Comparison of ENCODE assay signal across 8 cellular contexts in genomic region chr10:124745678-124746077, GRCh38. TPM values are rescaled to one million over a fixed set of nuclear protein-coding genes. Genes with fewer than 3 reads are reported as not detected.
DNase-seq lines count a peak whose midpoint lies in the region; ATAC-seq and TF ChIP-seq lines count a peak whose summit lies in the region.

No MANE protein-coding gene starts in this region.

- no peak overlapping the region for H2AFZ ChIP-seq in PC-9

- in situ Hi-C loops in ACHN (cut with HindIII; ENCODE audit: low pct_ligation_motif_present, low pct_unique_long_range_greater_than_20kb, low sequenced_read_pairs) = no loop called here

- H3K79me2 ChIP-seq in PC-9 (ENCODE audit: low read depth) = peaks cover 11% of the 10 kb centered on the region

- 21 to 30% (median 22%) methylated on average over 3 of the region's 3 CpGs for WGBS in ovary, 3 donors

- TF ChIP-seq EP300 in ovary (IDR thresholded peaks at IDR 0.05) = no peak

- H3K36me3 ChIP-seq in PC-9 (ENCODE audit: low read depth) (no peaks in the 10 kb centered on the region), ovary (no peaks in the 10 kb centered on the region)

- H3K27ac ChIP-seq in PC-9 (peak overlapping the region; percentile 68), epithelial cell of prostate (peak overlapping the region; percentile 88), ovary (peak overlapping the region in 1 of 2 donors; percentile 78)

- peaks cover 20% of the 10 kb centered on the region for H3F3A ChIP-seq in PC-9 (ENCODE audit: insufficient read depth, low read depth)

- H3K27me3 ChIP-seq in PC-9 (ENCODE audit: insufficient read depth, low read depth) (no peaks in the 10 kb centered on the region), ovary (no peaks in the 10 kb centered on the region)

- H4K20me1 ChIP-seq in PC-9 (ENCODE audit: insufficient read depth) = peaks cover 5% of the 10 kb centered on the region

- CTCF ChIA-PET in PC-9 (lab: Charles Lee) = interaction anchor here (0.6 to 1.3 kb wide), 4 partner anchors 40 to 212 kb away, joined by 3 to 5 read pairs (median 3); no protein-coding TSS in a partner anchor

- H3K4me3 ChIP-seq in PC-9 = peak overlapping the region; percentile 46; the same call in 1 of the 2 replicates
- no peak overlapping the region for H3K4me3 ChIP-seq in ovary

- BruUV-seq in PC-9 (replicated peaks; lab: Mats Ljungman, UMichigan) = no TSS peak

- intact Hi-C loops in PC-9 (cut with micrococcal nuclease; ENCODE audit: unreplicated experiment) = loop anchor here (2.0 to 10.0 kb wide), 3 partner anchors 331 to 751 kb away; partner anchors contain the start of gene OAT
- intact Hi-C loops in ovary (cut with DNase I) = loop anchor here in 1 of 4 donors (2.0 kb wide), 1 partner anchor 215 kb away; no protein-coding TSS in a partner anchor

- H3K4me1 ChIP-seq in PC-9 (replicated peaks; ENCODE audit: insufficient read depth) = peaks cover 44% of the 10 kb centered on the region
- H3K4me1 ChIP-seq in ovary (ENCODE audit: insufficient read depth) = peaks cover 9% of the 10 kb centered on the region

- TF ChIP-seq CTCF in GM12872 (IDR thresholded peaks at IDR 0.05; ENCODE audit: insufficient read depth, low read depth, low read length) (peak; percentile 24; the same call in 1 of the 3 replicates), PC-9 (conservative IDR thresholded peaks at IDR 0.05) (peak; percentile 43), ovary (IDR thresholded peaks at IDR 0.05) (peak in 2 of 3 donors; percentile 35 to 53)

- POLR2A ChIA-PET in PC-9 (lab: Charles Lee; ENCODE audit: unreplicated experiment) = no interaction called here

- H3K4me2 ChIP-seq in PC-9 = peak overlapping the region; percentile 72

- TF ChIP-seq POLR2A in ovary (IDR thresholded peaks at IDR 0.05) (no peak), GM18505 (IDR thresholded peaks at IDR 0.05; ENCODE audit: borderline replicate concordance, extremely low read depth, insufficient read depth, insufficient read length) (no peak)

- ATAC-seq in GM18505 (IDR thresholded peaks at IDR 0.05; ENCODE audit: unreplicated experiment) = no peak

- no peaks in the 10 kb centered on the region for H3K9me2 ChIP-seq in PC-9 (ENCODE audit: insufficient read depth)

- peak; percentile 58 for DNase-seq in ACHN
- peak; percentile 34 to 90 for DNase-seq in PC-9
- DNase-seq in epithelial cell of prostate (ENCODE audit: low read depth, low spot score) = peak; percentile 83
- DNase-seq in ovary = no peak
- DNase-seq in activated CD8-positive, alpha-beta memory T cell treated with anti-CD3 and anti-CD28 coated beads, Interleukin-2, amount 50 U/mL, for 48 hours = no peak
- no peak for DNase-seq in activated naive CD4-positive, alpha-beta T cell (lab: John Stamatoyannopoulos, UW)

- no peaks in the 10 kb centered on the region for H3K9me3 ChIP-seq in PC-9 (ENCODE audit: insufficient read depth, low read depth)
- no peaks in the 10 kb centered on the region for H3K9me3 ChIP-seq in ovary

RNA-seq across cellular contexts. Expression of gene FAM53B, which starts 1.5 kb away (rescaled TPM):
- total RNA-seq in PC-9 (2021) (9.0 and 9.8 TPM in 2 replicates), ovary (10 to 100 TPM; 29.8 to 77.6 (median 47.8) TPM)
- polyA plus RNA-seq in ovary = 10 to 100 TPM in 1 of 2 donors, 1 to 10 TPM in 1; 9.7 to 21.3 TPM

RNA-seq across cellular contexts. Expression of gene EEF1AKMT2, which starts 46.0 kb away (rescaled TPM):
- total RNA-seq in PC-9 (2021) (16.4 and 18.4 TPM in 2 replicates), ovary (10 to 100 TPM; 11.9 to 25.8 (median 20.7) TPM)
- 10 to 100 TPM; 15.2 to 15.3 TPM for polyA plus RNA-seq in ovary

RNA-seq across cellular contexts. Expression of gene ABRAXAS2, which starts 55.9 kb away (rescaled TPM):
- total RNA-seq in PC-9 (2021) = 6.2 and 7.8 TPM in 2 replicates
- 10 to 100 TPM in 5 of 7 donors, 1 to 10 TPM in 2; 7.2 to 15.0 (median 12.4) TPM for total RNA-seq in ovary
- polyA plus RNA-seq in ovary = 10 to 100 TPM in 1 of 2 donors, 1 to 10 TPM in 1; 7.1 to 18.6 TPM

Comparison
In these comparisons a context has a peak if more than half of its experiments do, and no peak if none do; other contexts are left out.
1. DNase-seq: peak in ACHN (single experiment), PC-9 (2 of 2) and epithelial cell of prostate (single experiment); none in ovary (0 of 5), activated CD8-positive, alpha-beta memory T cell treated with anti-CD3 and anti-CD28 coated beads, Interleukin-2, amount 50 U/mL, for 48 hours (single experiment) and activated naive CD4-positive, alpha-beta T cell (0 of 4).
2. Peak in every context shown above with its lines, with median percentiles within 50 percentile points of each other: CTCF ChIP-seq.